ENCODE assay signal across 12 cellular contexts in the genomic region with DNA sequence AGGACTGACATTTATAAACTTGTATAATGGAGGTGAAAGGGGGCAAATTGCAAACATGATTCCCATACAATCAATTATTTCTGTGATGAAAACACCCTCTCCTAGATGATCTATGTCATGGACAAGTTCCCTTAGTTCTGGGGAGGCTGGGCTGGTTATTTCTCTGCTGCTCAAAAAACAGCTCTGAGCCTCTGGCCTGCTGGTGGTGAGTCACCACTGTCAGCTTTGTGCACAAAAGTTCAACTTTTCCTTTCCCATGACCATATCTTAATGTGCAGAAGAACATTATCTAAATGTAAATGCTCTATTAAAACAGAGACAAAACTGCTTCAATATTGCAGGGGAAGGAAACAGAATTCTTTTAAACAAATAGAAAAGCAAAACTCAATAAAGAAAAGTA.
DNase-seq lines count a peak whose midpoint lies in the region; ATAC-seq and TF ChIP-seq lines count a peak whose summit lies in the region.
"Had no signal": no experiment of that assay in that cellular context is flagged by ENCODE, and none has a peak within 500 bp of the region (broad histone marks: within the 10 kb centered on the region; RNA-seq: fewer than 3 reads in every experiment).

No MANE protein-coding gene starts in this region.

- TF ChIP-seq CTCF in fibroblast of pulmonary artery (IDR thresholded peaks at IDR 0.05; ENCODE audit: low read length, missing control alignments) (no peak), CD14-positive monocyte (IDR thresholded peaks at IDR 0.05) (no peak)

- H3K79me2 ChIP-seq in ACC112 (ENCODE audit: control insufficient read depth, insufficient read depth, low read length, unreplicated experiment), result no peaks in the 10 kb centered on the region

- peak overlapping the region; percentile 50 for H3K27ac Mint-ChIP-seq in activated T-helper 1 cell treated with anti-CD3 and anti-CD28 coated beads, Interleukin-12 subunit alpha, Interleukin-12 subunit beta, Interleukin-2, Interleukin-4 antibody, amounts not matched to agents 30 ng/mL and 10 ng/mL and 1 ng/mL, durations not matched to agents 14 hours and 24 hours and 36 hours
- H3K27ac Mint-ChIP-seq in CD14-positive monocyte, result no peak overlapping the region

- ATAC-seq in GM21737 (IDR thresholded peaks at IDR 0.05; ENCODE audit: unreplicated experiment), result no peak

- H3K9me3 Mint-ChIP-seq in activated T-helper 1 cell treated with anti-CD3 and anti-CD28 coated beads, Interleukin-12 subunit alpha, Interleukin-12 subunit beta, Interleukin-2, Interleukin-4 antibody, amounts not matched to agents 30 ng/mL and 10 ng/mL and 1 ng/mL, durations not matched to agents 14 hours and 24 hours and 36 hours, result no peaks in the 10 kb centered on the region
- no peaks in the 10 kb centered on the region for H3K9me3 Mint-ChIP-seq in CD14-positive monocyte

- peak overlapping the region; percentile 60 for H2AFZ ChIP-seq in ACC112 (ENCODE audit: low read length, unreplicated experiment)

- H3K36me3 Mint-ChIP-seq in activated T-helper 1 cell treated with anti-CD3 and anti-CD28 coated beads, Interleukin-12 subunit alpha, Interleukin-12 subunit beta, Interleukin-2, Interleukin-4 antibody, amounts not matched to agents 30 ng/mL and 10 ng/mL and 1 ng/mL, durations not matched to agents 14 hours and 24 hours and 36 hours (ENCODE audit: low read depth), result no peaks in the 10 kb centered on the region
- H3K36me3 Mint-ChIP-seq in CD14-positive monocyte, result no peaks in the 10 kb centered on the region

- intact Hi-C loops in activated T-helper 1 cell treated with anti-CD3 and anti-CD28 coated beads, Interleukin-12 subunit alpha, Interleukin-12 subunit beta, Interleukin-2, Interleukin-4 antibody, amounts not matched to agents 30 ng/mL and 10 ng/mL and 1 ng/mL, durations not matched to agents 14 hours and 24 hours and 36 hours (cut with micrococcal nuclease), result loop anchor here (5.0 kb wide), 1 partner anchor 295 kb away; no protein-coding TSS in a partner anchor
- intact Hi-C loops in CD14-positive monocyte (cut with micrococcal nuclease), result no loop called here

- H3K4me1 ChIP-seq in ACC112 (ENCODE audit: control insufficient read depth, insufficient read depth, low read length, unreplicated experiment), result peaks cover 16% of the 10 kb centered on the region

- DNase-seq in HCEC 1CT, result peak; percentile 43
- no peak for DNase-seq in activated T-helper 1 cell treated with anti-CD3 and anti-CD28 coated beads, Interleukin-12 subunit alpha, Interleukin-12 subunit beta, Interleukin-2, Interleukin-4 antibody, amounts not matched to agents 30 ng/mL and 10 ng/mL and 1 ng/mL, durations not matched to agents 14 hours and 24 hours and 36 hours (ENCODE audit: low spot score)
- DNase-seq in fibroblast of pulmonary artery (ENCODE audit: low read depth), result peak; percentile 50
- DNase-seq in activated CD8-positive, alpha-beta memory T cell treated with anti-CD3 and anti-CD28 coated beads, Interleukin-2, amount 50 U/mL, for 48 hours, result no peak
- DNase-seq in activated CD8-positive, alpha-beta memory T cell treated with anti-CD3 and anti-CD28 coated beads for 24 hours, result no peak
- no peak for DNase-seq in CD14-positive monocyte (ENCODE audit: low spot score)
- DNase-seq: H7; MM.1S; NCI-H2107; stimulated activated CD4-positive, alpha-beta T cell treated with anti-CD3 and anti-CD28 coated beads, Interleukin-2, amount 100 ng/mL, for 24 hours had no signal

- H3K36me3 ChIP-seq in ACC112 (ENCODE audit: insufficient read depth, low read length), result no peaks in the 10 kb centered on the region

- H3K4me3 Mint-ChIP-seq in activated T-helper 1 cell treated with anti-CD3 and anti-CD28 coated beads, Interleukin-12 subunit alpha, Interleukin-12 subunit beta, Interleukin-2, Interleukin-4 antibody, amounts not matched to agents 30 ng/mL and 10 ng/mL and 1 ng/mL, durations not matched to agents 14 hours and 24 hours and 36 hours, result no peak overlapping the region
- H3K4me3 Mint-ChIP-seq in CD14-positive monocyte, result no peak overlapping the region

- no peaks in the 10 kb centered on the region for H3K27me3 ChIP-seq in ACC112 (ENCODE audit: insufficient read depth, low read length)

- H3K4me1 Mint-ChIP-seq in activated T-helper 1 cell treated with anti-CD3 and anti-CD28 coated beads, Interleukin-12 subunit alpha, Interleukin-12 subunit beta, Interleukin-2, Interleukin-4 antibody, amounts not matched to agents 30 ng/mL and 10 ng/mL and 1 ng/mL, durations not matched to agents 14 hours and 24 hours and 36 hours (ENCODE audit: low read depth), result peaks cover 34% of the 10 kb centered on the region
- no peaks in the 10 kb centered on the region for H3K4me1 Mint-ChIP-seq in CD14-positive monocyte

- H3K4me3 ChIP-seq in ACC112 (ENCODE audit: low read depth, low read length) (no peak overlapping the region), fibroblast of pulmonary artery (replicated peaks; ENCODE audit: low read depth, low read length) (no peak overlapping the region)

- no peaks in the 10 kb centered on the region for H3K27me3 Mint-ChIP-seq in activated T-helper 1 cell treated with anti-CD3 and anti-CD28 coated beads, Interleukin-12 subunit alpha, Interleukin-12 subunit beta, Interleukin-2, Interleukin-4 antibody, amounts not matched to agents 30 ng/mL and 10 ng/mL and 1 ng/mL, durations not matched to agents 14 hours and 24 hours and 36 hours (ENCODE audit: insufficient read depth)
- peaks cover 2 to 4% (median 3%) of the 10 kb centered on the region in 3 donors for H3K27me3 Mint-ChIP-seq in CD14-positive monocyte (ENCODE audit: low read depth in 3 of 3)

- H3K27ac ChIP-seq in ACC112 (ENCODE audit: low read depth, low read length), result 0 out of 2 replicates have a peak overlapping the region, but pooled peaks have one; percentile 10

Comparison
In these comparisons a context has a peak if more than half of its experiments do, and no peak if none do; other contexts are left out.
1. DNase-seq: peak in HCEC 1CT (single experiment) and fibroblast of pulmonary artery (single experiment); none in activated T-helper 1 cell treated with anti-CD3 and anti-CD28 coated beads, Interleukin-12 subunit alpha, Interleukin-12 subunit beta, Interleukin-2, Interleukin-4 antibody, amounts not matched to agents 30 ng/mL and 10 ng/mL and 1 ng/mL, durations not matched to agents 14 hours and 24 hours and 36 hours (single experiment), activated CD8-positive, alpha-beta memory T cell treated with anti-CD3 and anti-CD28 coated beads, Interleukin-2, amount 50 U/mL, for 48 hours (single experiment), activated CD8-positive, alpha-beta memory T cell treated with anti-CD3 and anti-CD28 coated beads for 24 hours (single experiment) and CD14-positive monocyte (single experiment).